ENCODE assay signal across 1 cellular context in the genomic region with DNA sequence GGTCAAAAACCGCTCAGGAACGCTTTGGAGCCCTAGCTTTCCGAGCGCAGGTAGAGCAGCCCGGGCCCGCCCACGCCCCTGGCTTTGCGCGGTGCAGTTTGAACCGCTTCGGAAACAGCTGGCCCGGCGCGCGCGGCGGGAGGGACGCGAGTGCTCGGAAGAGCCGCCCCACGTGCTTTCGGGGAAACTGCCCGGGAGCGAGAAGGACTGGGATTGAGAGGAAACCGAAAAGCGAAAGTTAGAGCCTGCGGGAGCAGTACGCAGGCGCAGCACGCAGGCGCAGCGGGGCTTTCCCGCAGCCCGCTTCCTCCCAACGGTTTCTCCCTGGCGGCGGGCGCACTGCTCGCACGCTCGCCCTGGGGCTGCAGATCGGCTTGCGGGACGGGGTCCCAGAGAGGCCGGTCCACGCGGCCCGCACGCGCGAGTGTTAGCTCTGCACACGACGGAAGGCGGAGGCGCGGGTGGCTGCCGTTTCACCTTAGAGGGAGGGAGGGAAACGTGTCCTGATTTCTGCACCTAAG.
A peak's percentile ranks its signal among the peaks of the same experiment; 100 is the strongest.
TF ChIP-seq lines count a peak whose summit lies in the region.

No MANE protein-coding gene starts in this region.

TF ChIP-seq in SK-N-SH, 30 proteins besides CTCF, POLR2A, EP300 and RAD21 (continued from another document):
- TF ChIP-seq, protein P1, sequence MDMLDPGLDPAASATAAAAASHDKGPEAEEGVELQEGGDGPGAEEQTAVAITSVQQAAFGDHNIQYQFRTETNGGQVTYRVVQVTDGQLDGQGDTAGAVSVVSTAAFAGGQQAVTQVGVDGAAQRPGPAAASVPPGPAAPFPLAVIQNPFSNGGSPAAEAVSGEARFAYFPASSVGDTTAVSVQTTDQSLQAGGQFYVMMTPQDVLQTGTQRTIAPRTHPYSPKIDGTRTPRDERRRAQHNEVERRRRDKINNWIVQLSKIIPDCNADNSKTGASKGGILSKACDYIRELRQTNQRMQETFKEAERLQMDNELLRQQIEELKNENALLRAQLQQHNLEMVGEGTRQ (IDR thresholded peaks at IDR 0.05; ENCODE audit: borderline replicate concordance, low read depth, low read length): peak; percentile 72
- TF ChIP-seq MXI1 (IDR thresholded peaks at IDR 0.05; ENCODE audit: low read depth, low read length): peak; percentile 99
- TF ChIP-seq TEAD4 (IDR thresholded peaks at IDR 0.05; ENCODE audit: borderline replicate concordance, insufficient read depth): peak; percentile 28; the same call in 1 of the 2 replicates
- TF ChIP-seq RXRA (IDR thresholded peaks at IDR 0.05; ENCODE audit: borderline replicate concordance, low read depth): 0 out of 2 replicates have a peak, but pooled peaks have one; percentile 31
- TF ChIP-seq GATA2 (CRISPR knock-in tag; IDR thresholded peaks at IDR 0.05): 0 out of 2 replicates have a peak, but pooled peaks have one; percentile 33
- TF ChIP-seq GABPA (IDR thresholded peaks at IDR 0.05; ENCODE audit: low read depth): peak; percentile 78
- 0 out of 2 replicates have a peak, but pooled peaks have one; percentile 14 for TF ChIP-seq YY1 (IDR thresholded peaks at IDR 0.05; ENCODE audit: low read depth)
- TF ChIP-seq CHD2 (IDR thresholded peaks at IDR 0.05; ENCODE audit: low read length, partially characterized antibody): peak; percentile 91
- TF ChIP-seq, protein P2, sequence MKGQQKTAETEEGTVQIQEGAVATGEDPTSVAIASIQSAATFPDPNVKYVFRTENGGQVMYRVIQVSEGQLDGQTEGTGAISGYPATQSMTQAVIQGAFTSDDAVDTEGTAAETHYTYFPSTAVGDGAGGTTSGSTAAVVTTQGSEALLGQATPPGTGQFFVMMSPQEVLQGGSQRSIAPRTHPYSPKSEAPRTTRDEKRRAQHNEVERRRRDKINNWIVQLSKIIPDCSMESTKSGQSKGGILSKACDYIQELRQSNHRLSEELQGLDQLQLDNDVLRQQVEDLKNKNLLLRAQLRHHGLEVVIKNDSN (IDR thresholded peaks at IDR 0.05; ENCODE audit: borderline replicate concordance, low read depth): peak; percentile 95
- TF ChIP-seq POLR2AphosphoS5 (IDR thresholded peaks at IDR 0.05; ENCODE audit: low read depth, low read length): peak; percentile 97
- TF ChIP-seq ELF1 (IDR thresholded peaks at IDR 0.05): peak; percentile 79
- TF ChIP-seq FOXJ3 (CRISPR knock-in tag; IDR thresholded peaks at IDR 0.05): peak; percentile 91
- peak; percentile 53; the same call in 1 of the 2 replicates for TF ChIP-seq RFX5 (IDR thresholded peaks at IDR 0.05; ENCODE audit: low read length)
- TF ChIP-seq, protein P3, sequence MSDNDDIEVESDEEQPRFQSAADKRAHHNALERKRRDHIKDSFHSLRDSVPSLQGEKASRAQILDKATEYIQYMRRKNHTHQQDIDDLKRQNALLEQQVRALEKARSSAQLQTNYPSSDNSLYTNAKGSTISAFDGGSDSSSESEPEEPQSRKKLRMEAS (IDR thresholded peaks at IDR 0.05; ENCODE audit: low read depth): peak; percentile 100
- peak; percentile 91 for TF ChIP-seq PBX3 (IDR thresholded peaks at IDR 0.05)
- TF ChIP-seq IRF3 (IDR thresholded peaks at IDR 0.05; ENCODE audit: low read depth, low read length): no peak
- peak; percentile 56; the same call in 1 of the 2 replicates for TF ChIP-seq NFIC (IDR thresholded peaks at IDR 0.05; ENCODE audit: borderline replicate concordance)
- peak; percentile 90 for TF ChIP-seq FOXM1 (IDR thresholded peaks at IDR 0.05; ENCODE audit: low read depth)
- peak; percentile 100 for TF ChIP-seq SIN3A (IDR thresholded peaks at IDR 0.05; ENCODE audit: borderline replicate concordance, low read depth, low read length)
- TF ChIP-seq TCF12 (IDR thresholded peaks at IDR 0.05): peak; percentile 84
- TF ChIP-seq EZH2phosphoT487 (IDR thresholded peaks at IDR 0.05; ENCODE audit: borderline replicate concordance, low read depth): no peak
- TF ChIP-seq, protein P4, sequence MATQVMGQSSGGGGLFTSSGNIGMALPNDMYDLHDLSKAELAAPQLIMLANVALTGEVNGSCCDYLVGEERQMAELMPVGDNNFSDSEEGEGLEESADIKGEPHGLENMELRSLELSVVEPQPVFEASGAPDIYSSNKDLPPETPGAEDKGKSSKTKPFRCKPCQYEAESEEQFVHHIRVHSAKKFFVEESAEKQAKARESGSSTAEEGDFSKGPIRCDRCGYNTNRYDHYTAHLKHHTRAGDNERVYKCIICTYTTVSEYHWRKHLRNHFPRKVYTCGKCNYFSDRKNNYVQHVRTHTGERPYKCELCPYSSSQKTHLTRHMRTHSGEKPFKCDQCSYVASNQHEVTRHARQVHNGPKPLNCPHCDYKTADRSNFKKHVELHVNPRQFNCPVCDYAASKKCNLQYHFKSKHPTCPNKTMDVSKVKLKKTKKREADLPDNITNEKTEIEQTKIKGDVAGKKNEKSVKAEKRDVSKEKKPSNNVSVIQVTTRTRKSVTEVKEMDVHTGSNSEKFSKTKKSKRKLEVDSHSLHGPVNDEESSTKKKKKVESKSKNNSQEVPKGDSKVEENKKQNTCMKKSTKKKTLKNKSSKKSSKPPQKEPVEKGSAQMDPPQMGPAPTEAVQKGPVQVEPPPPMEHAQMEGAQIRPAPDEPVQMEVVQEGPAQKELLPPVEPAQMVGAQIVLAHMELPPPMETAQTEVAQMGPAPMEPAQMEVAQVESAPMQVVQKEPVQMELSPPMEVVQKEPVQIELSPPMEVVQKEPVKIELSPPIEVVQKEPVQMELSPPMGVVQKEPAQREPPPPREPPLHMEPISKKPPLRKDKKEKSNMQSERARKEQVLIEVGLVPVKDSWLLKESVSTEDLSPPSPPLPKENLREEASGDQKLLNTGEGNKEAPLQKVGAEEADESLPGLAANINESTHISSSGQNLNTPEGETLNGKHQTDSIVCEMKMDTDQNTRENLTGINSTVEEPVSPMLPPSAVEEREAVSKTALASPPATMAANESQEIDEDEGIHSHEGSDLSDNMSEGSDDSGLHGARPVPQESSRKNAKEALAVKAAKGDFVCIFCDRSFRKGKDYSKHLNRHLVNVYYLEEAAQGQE (IDR thresholded peaks at IDR 0.05; ENCODE audit: low read depth, low read length): no peak
- peak; percentile 32; the same call in 1 of the 2 replicates for TF ChIP-seq RCOR1 (IDR thresholded peaks at IDR 0.05; ENCODE audit: low read length)
